ENCODE assay signal across 27 cellular contexts in the genomic region with DNA sequence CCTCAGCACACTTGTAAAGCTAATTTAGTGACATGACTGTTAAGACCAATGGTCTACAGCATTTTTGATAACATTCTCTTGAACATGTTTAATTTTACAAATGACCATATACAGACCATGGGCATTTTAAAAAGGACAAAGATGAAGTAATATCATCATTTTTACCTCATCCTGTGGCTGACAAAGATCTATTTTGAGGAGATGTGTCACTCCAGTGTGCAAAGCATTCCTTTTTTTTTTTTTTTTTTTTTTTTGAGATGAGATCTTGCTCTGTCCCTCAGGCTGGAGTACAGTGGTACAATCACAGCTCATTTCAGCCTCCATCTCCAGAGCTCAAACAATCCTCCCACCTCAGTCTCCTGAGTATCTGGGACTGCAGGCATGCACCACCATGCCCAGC.
DNase-seq lines count a peak whose midpoint lies in the region; ATAC-seq, FAIRE-seq and TF ChIP-seq lines count a peak whose summit lies in the region.
"Had no signal": no experiment of that assay in that cellular context is flagged by ENCODE, and none has a peak within 500 bp of the region (broad histone marks: within the 10 kb centered on the region; RNA-seq: fewer than 3 reads in every experiment).

No MANE protein-coding gene starts in this region.

- no TSS peak for BruUV-seq in K562 (replicated peaks; lab: Mats Ljungman, UMichigan)

- peak overlapping the region; percentile 81 for H3K9ac ChIP-seq in GM23248
- H3K9ac ChIP-seq in K562 (ENCODE audit: insufficient read depth in 1 of 2, low read depth in 2 of 2, low read length in 2 of 2): no peak overlapping the region

- no peak for TF ChIP-seq CTCF in K562 (IDR thresholded peaks at IDR 0.05 in 2 of 3, conservative IDR thresholded peaks at IDR 0.05 in 1 of 3; ENCODE audit: insufficient read depth in 2 of 3, low read depth in 1 of 3, low read length in 3 of 3)

- H3F3A ChIP-seq in GM23248 (ENCODE audit: insufficient read depth): peaks cover 28% of the 10 kb centered on the region

- no peaks in the 10 kb centered on the region for H3K79me2 ChIP-seq in GM23248 (ENCODE audit: insufficient read depth)
- no peaks in the 10 kb centered on the region for H3K79me2 ChIP-seq in K562 (ENCODE audit: control insufficient read depth, insufficient read depth, low read length)

- no peak overlapping the region; the same call in 1 of the 2 replicates for H3K4me3 ChIP-seq in GM23248
- H3K4me3 ChIP-seq in K562: no peak overlapping the region
- H3K4me3 ChIP-seq in SJCRH30: no peak overlapping the region
- H3K4me3 ChIP-seq: esophagus muscularis mucosa, transverse colon had no signal

- H3K4me1 ChIP-seq in GM23248 (ENCODE audit: insufficient read depth): peaks cover 38% of the 10 kb centered on the region
- H3K4me1 ChIP-seq in K562 (replicated peaks in 1 of 2; ENCODE audit: control insufficient read depth in 2 of 2, insufficient read depth in 2 of 2, low read length in 2 of 2): peaks cover 46 to 57% of the 10 kb centered on the region in 2 experiments
- H3K4me1 ChIP-seq in SJCRH30: no peaks in the 10 kb centered on the region
- H3K4me1 ChIP-seq: esophagus muscularis mucosa, transverse colon had no signal

- no peaks in the 10 kb centered on the region for H3K36me3 ChIP-seq in GM23248 (ENCODE audit: low read depth)
- no peaks in the 10 kb centered on the region for H3K36me3 ChIP-seq in K562 (ENCODE audit: control insufficient read depth, insufficient read depth, low read length)
- no peaks in the 10 kb centered on the region for H3K36me3 ChIP-seq in SJCRH30
- H3K36me3 ChIP-seq: esophagus muscularis mucosa, transverse colon had no signal

- no peaks in the 10 kb centered on the region for H3K27me3 ChIP-seq in GM23248 (replicated peaks; ENCODE audit: insufficient read depth)
- no peaks in the 10 kb centered on the region for H3K27me3 ChIP-seq in K562 (ENCODE audit: control insufficient read depth in 2 of 2, insufficient read depth in 2 of 2, low read length in 2 of 2)
- peaks cover 7% of the 10 kb centered on the region for H3K27me3 ChIP-seq in SJCRH30
- H3K27me3 ChIP-seq: esophagus muscularis mucosa, transverse colon had no signal

- DNase-seq in AG08395 (ENCODE audit: low spot score) (peak; percentile 53), GM23248 (peak; percentile 76), K562 (ENCODE audit: extremely low read depth in 1 of 4, low spot score in 3 of 4) (no peak), kidney glomerular epithelial cell (lab: John Stamatoyannopoulos, UW) (peak; percentile 5), SJCRH30 (no peak)
- no peak for DNase-seq in activated T-cell treated with anti-CD3 and anti-CD28 coated beads, Interleukin-2, amount 50 U/mL, for 24 hours
- no peak for DNase-seq in activated T-cell treated with anti-CD3 and anti-CD28 coated beads, Interleukin-2, amount 50 U/mL, for 1 hour
- no peak for DNase-seq in activated CD4-positive, alpha-beta T cell treated with anti-CD3 and anti-CD28 coated beads, Interleukin-2, amount 50 U/mL, for 1 hour
- DNase-seq: activated CD4-positive, alpha-beta memory T cell treated with anti-CD3 and anti-CD28 coated beads for 36 hours; activated CD8-positive, alpha-beta memory T cell treated with anti-CD3 and anti-CD28 coated beads, Interleukin-2, amount 50 U/mL, for 4 hours; Calu3; caudate nucleus; DMS79 treated with DMSO at 0.1 percent for 48 hours; endodermal cell; naive thymus-derived CD8-positive, alpha-beta T cell; NCI-H1694 treated with DMSO at 0.1 percent for 48 hours; NCI-H526 treated with DMSO at 0.1 percent for 48 hours; SIG-M5; stimulated activated CD4-positive, alpha-beta T cell treated with anti-CD3 and anti-CD28 coated beads, Interleukin-2, amount 100 ng/mL, for 24 hours; transverse colon had no signal

- no peaks in the 10 kb centered on the region for H3K9me2 ChIP-seq in GM23248 (ENCODE audit: insufficient read depth)

- CTCF ChIA-PET in K562 (lab: Yijun Ruan, JAX; ENCODE audit: low intra/inter-chr PET ratio): no interaction called here

- no peaks in the 10 kb centered on the region for H3K9me3 Mint-ChIP-seq in activated T-cell treated with anti-CD3 and anti-CD28 coated beads, Interleukin-2, amount 50 U/mL, for 24 hours
- H3K9me3 Mint-ChIP-seq: activated CD4-positive, alpha-beta memory T cell treated with anti-CD3 and anti-CD28 coated beads for 36 hours; activated naive CD4-positive, alpha-beta T cell treated with anti-CD3 and anti-CD28 coated beads, Interleukin-2, amount 50 U/mL, for 24 hours; activated T-helper 17 cell treated with anti-CD3 and anti-CD28 coated beads, Interleukin-2, amount 50 U/mL, for 72 hours; endodermal cell; naive thymus-derived CD8-positive, alpha-beta T cell had no signal

- intact Hi-C loops in K562 (cut with micrococcal nuclease): loop anchor here (2.0 kb wide), 2 partner anchors 33 to 55 kb away; no protein-coding TSS in a partner anchor

- H3K4me3 Mint-ChIP-seq in activated T-cell treated with anti-CD3 and anti-CD28 coated beads, Interleukin-2, amount 50 U/mL, for 24 hours: no peak overlapping the region
- H3K4me3 Mint-ChIP-seq: activated CD4-positive, alpha-beta memory T cell treated with anti-CD3 and anti-CD28 coated beads for 36 hours; activated naive CD4-positive, alpha-beta T cell treated with anti-CD3 and anti-CD28 coated beads, Interleukin-2, amount 50 U/mL, for 24 hours; activated T-helper 17 cell treated with anti-CD3 and anti-CD28 coated beads, Interleukin-2, amount 50 U/mL, for 72 hours; CD14-positive monocyte; endodermal cell; naive thymus-derived CD8-positive, alpha-beta T cell had no signal

- in situ Hi-C loops in GM23248 (cut with MboI): no loop called here
- in situ Hi-C loops in K562 (cut with MboI): no loop called here

- H4K20me1 ChIP-seq in GM23248 (ENCODE audit: insufficient read depth): no peaks in the 10 kb centered on the region
- H4K20me1 ChIP-seq in K562 (replicated peaks; ENCODE audit: control insufficient read depth, insufficient read depth, low read length): no peaks in the 10 kb centered on the region

- FAIRE-seq in K562 (lab: Jason Lieb, UNC): no peak

- no peak for ATAC-seq in K562
- ATAC-seq: activated CD4-positive, CD25-positive, alpha-beta regulatory T cell treated with anti-CD3 and anti-CD28 coated beads, Interleukin-2, amount 50 U/mL, for 24 hours; activated T-helper 17 cell treated with anti-CD3 and anti-CD28 coated beads, Interleukin-2, amount 50 U/mL, for 72 hours; HCT116; naive thymus-derived CD8-positive, alpha-beta T cell; Panc1 had no signal

- no peak for TF ChIP-seq EP300 in K562 (IDR thresholded peaks at IDR 0.05; ENCODE audit: low read length)

- no peak for TF ChIP-seq POLR2A in K562 (conservative IDR thresholded peaks at IDR 0.05)

- no peaks in the 10 kb centered on the region for H3K9me3 ChIP-seq in GM23248 (ENCODE audit: low read depth)
- H3K9me3 ChIP-seq in K562 (replicated peaks; ENCODE audit: control insufficient read depth, insufficient read depth, low read depth, low read length): no peaks in the 10 kb centered on the region
- H3K9me3 ChIP-seq in SJCRH30 (replicated peaks): no peaks in the 10 kb centered on the region
- H3K9me3 ChIP-seq: esophagus muscularis mucosa, transverse colon had no signal

- H3K27me3 Mint-ChIP-seq in activated T-cell treated with anti-CD3 and anti-CD28 coated beads, Interleukin-2, amount 50 U/mL, for 24 hours: no peaks in the 10 kb centered on the region
- H3K27me3 Mint-ChIP-seq: activated CD4-positive, alpha-beta memory T cell treated with anti-CD3 and anti-CD28 coated beads for 36 hours; activated T-helper 17 cell treated with anti-CD3 and anti-CD28 coated beads, Interleukin-2, amount 50 U/mL, for 72 hours had no signal

- POLR2A ChIA-PET in K562 (lab: Yijun Ruan, JAX): interaction anchor here (1.4 kb wide), 1 partner anchor 11 kb away, joined by 3 read pairs; no protein-coding TSS in a partner anchor

- no peak for TF ChIP-seq RAD21 in K562 (CRISPR knock-in tag; conservative IDR thresholded peaks at IDR 0.05 in 1 of 2, IDR thresholded peaks at IDR 0.05 in 1 of 2)

- no peak overlapping the region for H3K27ac Mint-ChIP-seq in activated T-cell treated with anti-CD3 and anti-CD28 coated beads, Interleukin-2, amount 50 U/mL, for 24 hours
- H3K27ac Mint-ChIP-seq: activated CD4-positive, alpha-beta memory T cell treated with anti-CD3 and anti-CD28 coated beads for 36 hours; activated naive CD4-positive, alpha-beta T cell treated with anti-CD3 and anti-CD28 coated beads, Interleukin-2, amount 50 U/mL, for 24 hours; activated T-helper 17 cell treated with anti-CD3 and anti-CD28 coated beads, Interleukin-2, amount 50 U/mL, for 72 hours; CD14-positive monocyte; naive thymus-derived CD8-positive, alpha-beta T cell had no signal

- H2AFZ ChIP-seq in GM23248: no peak overlapping the region
- no peak overlapping the region for H2AFZ ChIP-seq in K562 (ENCODE audit: low read depth, low read length)

- peak overlapping the region; percentile 99 for H3K27ac ChIP-seq in GM23248
- no peak overlapping the region for H3K27ac ChIP-seq in K562 (ENCODE audit: extremely low read depth, low read depth, low read length)
- H3K27ac ChIP-seq in SJCRH30: no peak overlapping the region
- H3K27ac ChIP-seq: esophagus muscularis mucosa, transverse colon had no signal

- H3K9me1 ChIP-seq in K562 (ENCODE audit: control insufficient read depth, insufficient read depth, low read length): no peaks in the 10 kb centered on the region

- H3K36me3 Mint-ChIP-seq in activated T-cell treated with anti-CD3 and anti-CD28 coated beads, Interleukin-2, amount 50 U/mL, for 24 hours (ENCODE audit: low read depth): no peaks in the 10 kb centered on the region
- H3K36me3 Mint-ChIP-seq: activated CD4-positive, alpha-beta memory T cell treated with anti-CD3 and anti-CD28 coated beads for 36 hours; activated naive CD4-positive, alpha-beta T cell treated with anti-CD3 and anti-CD28 coated beads, Interleukin-2, amount 50 U/mL, for 24 hours; CD14-positive monocyte; naive thymus-derived CD8-positive, alpha-beta T cell had no signal

- no peaks in the 10 kb centered on the region for H3K4me1 Mint-ChIP-seq in activated T-cell treated with anti-CD3 and anti-CD28 coated beads, Interleukin-2, amount 50 U/mL, for 24 hours (ENCODE audit: low read depth)
- H3K4me1 Mint-ChIP-seq: activated naive CD4-positive, alpha-beta T cell treated with anti-CD3 and anti-CD28 coated beads, Interleukin-2, amount 50 U/mL, for 24 hours; activated T-helper 17 cell treated with anti-CD3 and anti-CD28 coated beads, Interleukin-2, amount 50 U/mL, for 72 hours had no signal

- H3K4me2 ChIP-seq in GM23248 (ENCODE audit: unreplicated experiment) (peak overlapping the region; percentile 72), K562 (ENCODE audit: insufficient read depth, low read length) (no peak overlapping the region)

TF ChIP-seq in K562, 482 proteins besides CTCF, POLR2A, EP300 and RAD21 (continues in another document):
- TF ChIP-seq, protein P1, sequence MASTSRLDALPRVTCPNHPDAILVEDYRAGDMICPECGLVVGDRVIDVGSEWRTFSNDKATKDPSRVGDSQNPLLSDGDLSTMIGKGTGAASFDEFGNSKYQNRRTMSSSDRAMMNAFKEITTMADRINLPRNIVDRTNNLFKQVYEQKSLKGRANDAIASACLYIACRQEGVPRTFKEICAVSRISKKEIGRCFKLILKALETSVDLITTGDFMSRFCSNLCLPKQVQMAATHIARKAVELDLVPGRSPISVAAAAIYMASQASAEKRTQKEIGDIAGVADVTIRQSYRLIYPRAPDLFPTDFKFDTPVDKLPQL (IDR thresholded peaks at IDR 0.05; ENCODE audit: extremely low read depth, insufficient read length): no peak
- no peak for TF ChIP-seq ZNF76 (CRISPR knock-in tag; IDR thresholded peaks at IDR 0.05; ENCODE audit: borderline replicate concordance)

Comparison
In these comparisons a context has a peak if more than half of its experiments do, and no peak if none do; other contexts are left out.
1. DNase-seq: peak in AG08395 (single experiment), GM23248 (single experiment) and kidney glomerular epithelial cell (single experiment); none in K562 (0 of 4), SJCRH30 (0 of 2), activated T-cell treated with anti-CD3 and anti-CD28 coated beads, Interleukin-2, amount 50 U/mL, for 24 hours (single experiment), activated T-cell treated with anti-CD3 and anti-CD28 coated beads, Interleukin-2, amount 50 U/mL, for 1 hour (single experiment) and activated CD4-positive, alpha-beta T cell treated with anti-CD3 and anti-CD28 coated beads, Interleukin-2, amount 50 U/mL, for 1 hour (single experiment).